Comparison of ENCODE assay signal across 10 cellular contexts in genomic region chr7:75688200-75689136, GRCh38. TPM values are rescaled to one million over a fixed set of nuclear protein-coding genes. Genes with fewer than 3 reads are reported as not detected.
DNase-seq lines count a peak whose midpoint lies in the region; ATAC-seq and TF ChIP-seq lines count a peak whose summit lies in the region.
"Had no signal": no experiment of that assay in that cellular context is flagged by ENCODE, and none has a peak within 500 bp of the region (broad histone marks: within the 10 kb centered on the region; RNA-seq: fewer than 3 reads in every experiment).

No MANE protein-coding gene starts in this region.

- H3K27me3 ChIP-seq in right atrium auricular region: no peaks in the 10 kb centered on the region

- ATAC-seq in Right ventricle myocardium superior (ENCODE audit: poor library complexity) (peak; percentile 29), memory B cell (ENCODE audit: low read depth) (peak; percentile 39)
- no peak for ATAC-seq in activated T-helper 17 cell treated with anti-CD3 and anti-CD28 coated beads, Interleukin-2, amount 50 U/mL, for 72 hours (replicated peaks)
- ATAC-seq: activated CD4-positive, alpha-beta T cell treated with anti-CD3 and anti-CD28 coated beads for 36 hours had no signal

- intact Hi-C loops in Right ventricle myocardium superior (cut with DNase I): no loop called here

- peaks cover 20% of the 10 kb centered on the region for H3K4me1 Mint-ChIP-seq in memory B cell
- no peaks in the 10 kb centered on the region for H3K4me1 Mint-ChIP-seq in activated T-helper 17 cell treated with anti-CD3 and anti-CD28 coated beads, Interleukin-2, amount 50 U/mL, for 72 hours
- H3K4me1 Mint-ChIP-seq: activated CD4-positive, alpha-beta T cell treated with anti-CD3 and anti-CD28 coated beads for 36 hours had no signal

- DNase-seq in Right ventricle myocardium superior: peak; percentile 45
- DNase-seq in right atrium auricular region (ENCODE audit: low spot score): no peak
- peak in 55 of 56 donors; percentile 23 to 94 (median 85) for DNase-seq in amygdala (lab: John Stamatoyannopoulos, UW)
- DNase-seq in memory B cell (ENCODE audit: low spot score in 2 of 2): no peak
- DNase-seq in NCI-H2029 treated with DMSO at 0.1 percent for 48 hours (lab: John Stamatoyannopoulos, UW): no peak
- DNase-seq in HuH-7.5 (ENCODE audit: low spot score): no peak
- no peak for DNase-seq in ACHN
- DNase-seq: activated CD4-positive, alpha-beta T cell treated with anti-CD3 and anti-CD28 coated beads for 36 hours had no signal

- no peaks in the 10 kb centered on the region for H3K36me3 ChIP-seq in right atrium auricular region

- H3K4me3 ChIP-seq in right atrium auricular region: no peak overlapping the region

- peak overlapping the region; percentile 50 for H3K4me3 Mint-ChIP-seq in memory B cell
- no peak overlapping the region for H3K4me3 Mint-ChIP-seq in activated T-helper 17 cell treated with anti-CD3 and anti-CD28 coated beads, Interleukin-2, amount 50 U/mL, for 72 hours
- H3K4me3 Mint-ChIP-seq: activated CD4-positive, alpha-beta T cell treated with anti-CD3 and anti-CD28 coated beads for 36 hours; natural killer cell treated with Interleukin-12 subunit alpha and Interleukin-12 subunit beta and Interleukin-15 and Interleukin-18, amount 100 ng/mL, for 72 hours had no signal

- H3K27ac ChIP-seq in right atrium auricular region: no peak overlapping the region

- no peaks in the 10 kb centered on the region for H3K36me3 Mint-ChIP-seq in memory B cell
- H3K36me3 Mint-ChIP-seq in activated T-helper 17 cell treated with anti-CD3 and anti-CD28 coated beads, Interleukin-2, amount 50 U/mL, for 72 hours (ENCODE audit: low read depth): no peaks in the 10 kb centered on the region
- H3K36me3 Mint-ChIP-seq: natural killer cell treated with Interleukin-12 subunit alpha and Interleukin-12 subunit beta and Interleukin-15 and Interleukin-18, amount 100 ng/mL, for 72 hours had no signal

- peaks cover 0 to 8% of the 10 kb centered on the region in 2 donors for H3K4me1 ChIP-seq in right atrium auricular region

- H3K27me3 Mint-ChIP-seq in memory B cell: peaks cover 14% of the 10 kb centered on the region
- H3K27me3 Mint-ChIP-seq in activated T-helper 17 cell treated with anti-CD3 and anti-CD28 coated beads, Interleukin-2, amount 50 U/mL, for 72 hours: no peaks in the 10 kb centered on the region
- H3K27me3 Mint-ChIP-seq: activated CD4-positive, alpha-beta T cell treated with anti-CD3 and anti-CD28 coated beads for 36 hours; natural killer cell treated with Interleukin-12 subunit alpha and Interleukin-12 subunit beta and Interleukin-15 and Interleukin-18, amount 100 ng/mL, for 72 hours had no signal

- no peak overlapping the region for H3K27ac Mint-ChIP-seq in memory B cell
- H3K27ac Mint-ChIP-seq in activated T-helper 17 cell treated with anti-CD3 and anti-CD28 coated beads, Interleukin-2, amount 50 U/mL, for 72 hours: no peak overlapping the region
- H3K27ac Mint-ChIP-seq: activated CD4-positive, alpha-beta T cell treated with anti-CD3 and anti-CD28 coated beads for 36 hours had no signal

- no peak for TF ChIP-seq CTCF in right atrium auricular region (IDR thresholded peaks at IDR 0.05)

- no peaks in the 10 kb centered on the region for H3K9me3 Mint-ChIP-seq in memory B cell
- H3K9me3 Mint-ChIP-seq in activated T-helper 17 cell treated with anti-CD3 and anti-CD28 coated beads, Interleukin-2, amount 50 U/mL, for 72 hours: no peaks in the 10 kb centered on the region
- H3K9me3 Mint-ChIP-seq: natural killer cell treated with Interleukin-12 subunit alpha and Interleukin-12 subunit beta and Interleukin-15 and Interleukin-18, amount 100 ng/mL, for 72 hours had no signal

- no peaks in the 10 kb centered on the region for H3K9me3 ChIP-seq in right atrium auricular region

- in situ Hi-C loops in ACHN (cut with HindIII; ENCODE audit: low pct_ligation_motif_present, low pct_unique_long_range_greater_than_20kb, low sequenced_read_pairs): no loop called here

RNA-seq across cellular contexts. Expression of gene HIP1, which starts 50.3 kb away (rescaled TPM):
- 15.6 TPM for total RNA-seq in Right ventricle myocardium superior
- 10 to 100 TPM; 12.2 to 13.6 TPM for total RNA-seq in right atrium auricular region
- total RNA-seq in activated T-helper 17 cell treated with anti-CD3 and anti-CD28 coated beads, Interleukin-2, amount 50 U/mL, for 72 hours: 10 to 100 TPM in 1 of 2 donors, 1 to 10 TPM in 1; 9.8 to 13.0 TPM

Comparison
In these comparisons a context has a peak if more than half of its experiments do, and no peak if none do; other contexts are left out.
1. DNase-seq: peak in Right ventricle myocardium superior (single experiment) and amygdala (55 of 56); none in right atrium auricular region (single experiment), memory B cell (0 of 2), NCI-H2029 treated with DMSO at 0.1 percent for 48 hours (single experiment), HuH-7.5 (single experiment) and ACHN (single experiment).